Comparison of ENCODE assay signal across 23 cellular contexts in genomic region chr4:16818005-16818404, GRCh38.
DNase-seq lines count a peak whose midpoint lies in the region; ATAC-seq and TF ChIP-seq lines count a peak whose summit lies in the region.
"Had no signal": no experiment of that assay in that cellular context is flagged by ENCODE, and none has a peak within 500 bp of the region (broad histone marks: within the 10 kb centered on the region; RNA-seq: fewer than 3 reads in every experiment).

No MANE protein-coding gene starts in this region.

- H3K36me3 ChIP-seq in GM23338 (ENCODE audit: insufficient read depth) (no peaks in the 10 kb centered on the region), iPS DF 6.9 (ENCODE audit: control insufficient read depth, insufficient read depth, low read length) (no peaks in the 10 kb centered on the region), osteoblast (ENCODE audit: insufficient read depth, low read length) (no peaks in the 10 kb centered on the region), uterus (no peaks in the 10 kb centered on the region)
- H3K36me3 ChIP-seq: BLaER1 had no signal

- no peak for TF ChIP-seq POLR2A in uterus (IDR thresholded peaks at IDR 0.05)

- H3K4me3 Mint-ChIP-seq in GM23338 (peak overlapping the region; percentile 39; the same call in 1 of the 3 replicates), progenitor cell of endocrine pancreas (ENCODE audit: low read depth) (no peak overlapping the region)
- H3K4me3 Mint-ChIP-seq: CD4-positive, alpha-beta memory T cell had no signal

- H3K79me2 ChIP-seq in GM23338 (replicated peaks; ENCODE audit: insufficient read depth) (peaks cover 6% of the 10 kb centered on the region), osteoblast (ENCODE audit: insufficient read depth, low read length) (no peaks in the 10 kb centered on the region)

- H3K4me2 ChIP-seq in GM23338 = peak overlapping the region; percentile 30
- H3K4me2 ChIP-seq in osteoblast (ENCODE audit: insufficient read depth, low read length) = no peak overlapping the region
- H3K4me2 ChIP-seq: A549, BLaER1 had no signal

- H3K4me3 ChIP-seq in GM23338 = no peak overlapping the region
- H3K4me3 ChIP-seq in iPS DF 6.9 (ENCODE audit: low read length) = no peak overlapping the region
- H3K4me3 ChIP-seq in osteoblast (ENCODE audit: insufficient read depth, low read length) = no peak overlapping the region
- H3K4me3 ChIP-seq in uterus = no peak overlapping the region
- H3K4me3 ChIP-seq: A549, BLaER1, MG63 had no signal

- H3K9me2 ChIP-seq in GM23338 (ENCODE audit: insufficient read depth) = no peaks in the 10 kb centered on the region

- WGBS in iPS DF 6.9 (ENCODE audit: insufficient coverage, insufficient read length) = no CpG with 5 or more reads among the region's 3 CpGs

- 0 out of 2 replicates have a peak, but pooled peaks cover 4% of the 10 kb centered on the region for H3F3A ChIP-seq in GM23338 (replicated peaks; ENCODE audit: low read depth)

- no peaks in the 10 kb centered on the region for H4K20me1 ChIP-seq in GM23338 (replicated peaks; ENCODE audit: insufficient read depth)
- no peaks in the 10 kb centered on the region for H4K20me1 ChIP-seq in osteoblast (ENCODE audit: insufficient read depth, low read length)
- H4K20me1 ChIP-seq: BLaER1 had no signal

- H2AFZ ChIP-seq in GM23338 (no peak overlapping the region), osteoblast (ENCODE audit: low read length) (no peak overlapping the region)

- peak; percentile 80 for DNase-seq in GM23338 (ENCODE audit: low spot score)
- DNase-seq in OCI-M1 (lab: John Stamatoyannopoulos, UW) = peak; percentile 7
- peak; percentile 43 for DNase-seq in iPS DF 6.9 (ENCODE audit: low read depth, low spot score)
- DNase-seq in progenitor cell of endocrine pancreas (ENCODE audit: low spot score, unreplicated experiment) = no peak
- no peak for DNase-seq in SW 1271 (lab: John Stamatoyannopoulos, UW)
- no peak for DNase-seq in activated CD4-positive, CD25-positive, alpha-beta regulatory T cell treated with anti-CD3 and anti-CD28 coated beads, Interleukin-2, amount 50 U/mL, for 72 hours
- DNase-seq in osteoblast (ENCODE audit: insufficient read length, low spot score, missing footprints) = no peak
- DNase-seq in uterus = no peak
- DNase-seq: Calu3; CD4-positive, alpha-beta memory T cell; DMS53; EL; HCEC 1CT; Kasumi-1; MG63; NCI-H1048; NCI-H1436; NCI-H1930; NCI-H345; NCI-H524 treated with DMSO at 0.1 percent for 48 hours had no signal

- H3K9me3 ChIP-seq in iPS DF 6.9 (ENCODE audit: control insufficient read depth, insufficient read depth, low read length) (no peaks in the 10 kb centered on the region), osteoblast (ENCODE audit: low read depth, low read length) (no peaks in the 10 kb centered on the region), uterus (no peaks in the 10 kb centered on the region)
- H3K9me3 ChIP-seq: A549, BLaER1, MG63 had no signal

- H3K36me3 Mint-ChIP-seq in GM23338 (ENCODE audit: low read depth) (peaks cover 15% of the 10 kb centered on the region), progenitor cell of endocrine pancreas (ENCODE audit: insufficient read depth) (no peaks in the 10 kb centered on the region)
- H3K36me3 Mint-ChIP-seq: CD4-positive, alpha-beta memory T cell had no signal

- H3K27ac Mint-ChIP-seq in GM23338 (peak overlapping the region; percentile 95), progenitor cell of endocrine pancreas (no peak overlapping the region)
- H3K27ac Mint-ChIP-seq: CD4-positive, alpha-beta memory T cell had no signal

- H3K27me3 ChIP-seq in GM23338 (ENCODE audit: insufficient read depth) (no peaks in the 10 kb centered on the region), iPS DF 6.9 (ENCODE audit: control insufficient read depth, insufficient read depth, low read length) (no peaks in the 10 kb centered on the region), osteoblast (ENCODE audit: insufficient read depth, low read length) (no peaks in the 10 kb centered on the region), uterus (no peaks in the 10 kb centered on the region)
- H3K27me3 ChIP-seq: BLaER1, MG63 had no signal

- H3K9me3 Mint-ChIP-seq in GM23338 (no peaks in the 10 kb centered on the region), progenitor cell of endocrine pancreas (ENCODE audit: low read depth) (no peaks in the 10 kb centered on the region)

- TF ChIP-seq CTCF in GM23338 (conservative IDR thresholded peaks at IDR 0.05; ENCODE audit: low read depth in 2 of 2) = peak in 1 of 2 experiments; percentile 29; a peak in 2 of 4 replicates
- peak; percentile 9 for TF ChIP-seq CTCF in progenitor cell of endocrine pancreas (IDR thresholded peaks at IDR 0.05; ENCODE audit: unreplicated experiment)
- TF ChIP-seq CTCF in osteoblast (IDR thresholded peaks at IDR 0.05; ENCODE audit: extremely low read depth, low read depth, low read length) = no peak
- TF ChIP-seq CTCF in uterus (IDR thresholded peaks at IDR 0.05) = no peak

- H3K27ac ChIP-seq in GM23338 (ENCODE audit: low read depth) = peak overlapping the region; percentile 57
- H3K27ac ChIP-seq in iPS DF 6.9 (ENCODE audit: low read length) = no peak overlapping the region
- H3K27ac ChIP-seq in osteoblast (ENCODE audit: low read depth, low read length) = no peak overlapping the region
- no peak overlapping the region for H3K27ac ChIP-seq in uterus
- H3K27ac ChIP-seq: A549, BLaER1, HL-60 had no signal

- H3K4me1 Mint-ChIP-seq in GM23338 (peaks cover 51% of the 10 kb centered on the region), progenitor cell of endocrine pancreas (ENCODE audit: low read depth) (peaks cover 5% of the 10 kb centered on the region)
- H3K4me1 Mint-ChIP-seq: CD4-positive, alpha-beta memory T cell had no signal

- ATAC-seq in GM23338 = peak; percentile 94
- ATAC-seq: A549 had no signal

- peaks cover 56% of the 10 kb centered on the region for H3K4me1 ChIP-seq in GM23338 (ENCODE audit: insufficient read depth)
- peaks cover 5% of the 10 kb centered on the region; the same call in 1 of the 2 replicates for H3K4me1 ChIP-seq in iPS DF 6.9 (ENCODE audit: control insufficient read depth, insufficient read depth, low read length)
- no peaks in the 10 kb centered on the region for H3K4me1 ChIP-seq in osteoblast (ENCODE audit: insufficient read depth, low read length)
- H3K4me1 ChIP-seq in uterus = peaks cover 0 to 7% of the 10 kb centered on the region in 2 donors
- H3K4me1 ChIP-seq: A549, BLaER1 had no signal

- intact Hi-C loops in uterus (cut with DNase I; ENCODE audit: low total_unique reads) = no loop called here

- H3K27me3 Mint-ChIP-seq in GM23338 (ENCODE audit: insufficient read depth, low read depth, poor library complexity) = peaks cover 4% of the 10 kb centered on the region
- no peaks in the 10 kb centered on the region for H3K27me3 Mint-ChIP-seq in progenitor cell of endocrine pancreas

TF ChIP-seq in GM23338, 12 proteins besides CTCF, POLR2A, EP300 and RAD21 (continues in another document):
- TF ChIP-seq REST (IDR thresholded peaks at IDR 0.05; ENCODE audit: unreplicated experiment) (no peak), ETS1 (IDR thresholded peaks at IDR 0.05) (no peak), ZNF331 (CRISPR knock-in tag; IDR thresholded peaks at IDR 0.05; ENCODE audit: low read depth) (no peak), NANOG (IDR thresholded peaks at IDR 0.05; ENCODE audit: borderline replicate concordance) (no peak)

Comparison
In these comparisons a context has a peak if more than half of its experiments do, and no peak if none do; other contexts are left out.
1. DNase-seq: peak in GM23338 (single experiment), OCI-M1 (single experiment) and iPS DF 6.9 (single experiment); none in progenitor cell of endocrine pancreas (single experiment), SW 1271 (0 of 2), activated CD4-positive, CD25-positive, alpha-beta regulatory T cell treated with anti-CD3 and anti-CD28 coated beads, Interleukin-2, amount 50 U/mL, for 72 hours (single experiment), osteoblast (single experiment) and uterus (0 of 2).